In genomic region chr7:33784000-33784399, GRCh38 we compare ENCODE assay signal across 23 cellular contexts.
DNase-seq lines count a peak whose midpoint lies in the region; ATAC-seq and TF ChIP-seq lines count a peak whose summit lies in the region.
"Had no signal": no experiment of that assay in that cellular context is flagged by ENCODE, and none has a peak within 500 bp of the region (broad histone marks: within the 10 kb centered on the region; RNA-seq: fewer than 3 reads in every experiment).

No MANE protein-coding gene starts in this region.

- H3K4me3 ChIP-seq in left ventricle myocardium inferior (no peak overlapping the region), heart right ventricle (no peak overlapping the region), neural cell (ENCODE audit: low read length) (no peak overlapping the region)
- H3K4me3 ChIP-seq: BLaER1, GM12878 had no signal

- TF ChIP-seq RAD21 in neural cell (conservative IDR thresholded peaks at IDR 0.05): no peak

- H2AFZ ChIP-seq in neural cell (ENCODE audit: low read depth, low read length): no peak overlapping the region

- intact Hi-C loops in Right ventricle myocardium superior (cut with DNase I) (no loop called here), cardiac septum (cut with DNase I) (no loop called here), left ventricle myocardium inferior (cut with micrococcal nuclease) (no loop called here), heart right ventricle (cut with DNase I) (no loop called here)

- no peaks in the 10 kb centered on the region for H4K20me1 ChIP-seq in neural cell (ENCODE audit: insufficient read depth)
- H4K20me1 ChIP-seq: BLaER1 had no signal

- H3K9me2 ChIP-seq in neural cell (ENCODE audit: insufficient read depth, low read length): no peaks in the 10 kb centered on the region

- peak; percentile 55 for ATAC-seq in Right ventricle myocardium superior (ENCODE audit: poor library complexity)
- ATAC-seq in heart right ventricle: no peak
- ATAC-seq: GM12878 had no signal

- H3K9ac ChIP-seq in neural cell (ENCODE audit: low read length): no peak overlapping the region
- H3K9ac ChIP-seq: BLaER1 had no signal

- TF ChIP-seq EP300 in neural cell (conservative IDR thresholded peaks at IDR 0.05; ENCODE audit: poor library complexity, severe bottlenecking): peak; percentile 55

- H3K27ac ChIP-seq in left ventricle myocardium inferior (replicated peaks) (peak overlapping the region; percentile 36), heart right ventricle (no peak overlapping the region), neural cell (ENCODE audit: low read length) (no peak overlapping the region)
- H3K27ac ChIP-seq: BLaER1 had no signal

- TF ChIP-seq CTCF in left ventricle myocardium inferior (IDR thresholded peaks at IDR 0.05; ENCODE audit: borderline replicate concordance): no peak
- TF ChIP-seq CTCF in heart right ventricle (IDR thresholded peaks at IDR 0.05): no peak
- no peak for TF ChIP-seq CTCF in neural cell (IDR thresholded peaks at IDR 0.05; ENCODE audit: poor library complexity, severe bottlenecking)

- DNase-seq in Right ventricle myocardium superior (no peak), cardiac septum (ENCODE audit: low spot score) (no peak), left ventricle myocardium inferior (no peak), heart right ventricle (no peak)
- DNase-seq in effector CD4-positive, alpha-beta T cell: no peak
- DNase-seq: 8988T; ACHN; BE2C; C1 segment of cervical spinal cord; CD4-positive, alpha-beta memory T cell; CD4-positive, CD25-positive, alpha-beta regulatory T cell; CD8-positive, alpha-beta memory T cell; COR-L47; DMS 273 treated with DMSO at 0.1 percent for 48 hours; DMS153; DMS53; DMS79; DND-41; EL; GDM1 had no signal

- H3K27me3 ChIP-seq in left ventricle myocardium inferior (ENCODE audit: low read depth) (no peaks in the 10 kb centered on the region), heart right ventricle (no peaks in the 10 kb centered on the region), neural cell (ENCODE audit: insufficient read depth, low read depth, low read length) (no peaks in the 10 kb centered on the region)
- H3K27me3 ChIP-seq: BE2C, BLaER1 had no signal

- H3F3A ChIP-seq in neural cell (ENCODE audit: insufficient read depth, low read length, poor library complexity, severe bottlenecking): no peaks in the 10 kb centered on the region

- WGBS in heart right ventricle, 2 donors: 51 to 57% methylated on average over 2 of the region's 2 CpGs

- H3K4me1 ChIP-seq in left ventricle myocardium inferior (peaks cover 10% of the 10 kb centered on the region), heart right ventricle (peaks cover 0 to 7% (median 0%) of the 10 kb centered on the region in 9 donors)
- H3K4me1 ChIP-seq: BE2C had no signal

- H3K9me3 ChIP-seq in left ventricle myocardium inferior (replicated peaks) (peaks cover 9% of the 10 kb centered on the region), heart right ventricle (peaks cover 0 to 15% (median 0%) of the 10 kb centered on the region in 11 donors), neural cell (ENCODE audit: low read length) (peaks cover 5% of the 10 kb centered on the region)
- H3K9me3 ChIP-seq: BE2C had no signal

- H3K4me2 ChIP-seq in neural cell (ENCODE audit: low read length): no peak overlapping the region
- H3K4me2 ChIP-seq: BLaER1 had no signal

- H3K36me3 ChIP-seq in left ventricle myocardium inferior (no peaks in the 10 kb centered on the region), heart right ventricle (no peaks in the 10 kb centered on the region), neural cell (ENCODE audit: insufficient read depth, low read length) (no peaks in the 10 kb centered on the region)
- H3K36me3 ChIP-seq: BE2C, BLaER1 had no signal

- H3K79me2 ChIP-seq in neural cell (replicated peaks; ENCODE audit: insufficient read depth, low read length): no peaks in the 10 kb centered on the region

TF ChIP-seq in neural cell, 6 proteins besides CTCF, POLR2A, EP300 and RAD21:
- TF ChIP-seq EZH2 (IDR thresholded peaks at IDR 0.05; ENCODE audit: borderline replicate concordance, insufficient read depth, low read length, poor library complexity, severe bottlenecking) (no peak), REST (IDR thresholded peaks at IDR 0.05; ENCODE audit: borderline replicate concordance) (no peak), TAF1 (IDR thresholded peaks at IDR 0.05; ENCODE audit: low read depth) (no peak), MXI1 (conservative IDR thresholded peaks at IDR 0.05; ENCODE audit: poor library complexity, severe bottlenecking) (no peak), SMC3 (conservative IDR thresholded peaks at IDR 0.05; ENCODE audit: poor library complexity) (no peak), POLR2AphosphoS5 (IDR thresholded peaks at IDR 0.05) (no peak)
